8 cellular contexts compared by ENCODE assay signal in genomic region chr1:51433269-51433971, GRCh38.
DNase-seq lines count a peak whose midpoint lies in the region; ATAC-seq, FAIRE-seq and TF ChIP-seq lines count a peak whose summit lies in the region.

No MANE protein-coding gene starts in this region.

- H3K27me3 Mint-ChIP-seq in central memory CD8-positive, alpha-beta T cell: no peaks in the 10 kb centered on the region
- H3K27me3 Mint-ChIP-seq in naive thymus-derived CD4-positive, alpha-beta T cell: no peaks in the 10 kb centered on the region

- TF ChIP-seq CTCF in DOHH2 (IDR thresholded peaks at IDR 0.05; ENCODE audit: low read depth, low read length, poor library complexity, severe bottlenecking): no peak

- H3K9me3 ChIP-seq in DOHH2 (ENCODE audit: control insufficient read depth, insufficient read depth, low read length) (no peaks in the 10 kb centered on the region), KOPT-K1 (ENCODE audit: insufficient read depth, low read length, poor library complexity, severe bottlenecking) (no peaks in the 10 kb centered on the region)
- H3K9me3 ChIP-seq in naive thymus-derived CD4-positive, alpha-beta T cell (ENCODE audit: control insufficient read depth in 2 of 3, low read length in 3 of 3): no peaks in the 10 kb centered on the region

- peaks cover 33% of the 10 kb centered on the region for H3K4me1 Mint-ChIP-seq in central memory CD8-positive, alpha-beta T cell
- peaks cover 23 to 50% (median 28%) of the 10 kb centered on the region in 7 donors for H3K4me1 Mint-ChIP-seq in naive thymus-derived CD4-positive, alpha-beta T cell

- H3K36me3 ChIP-seq in DOHH2 (ENCODE audit: control insufficient read depth, low read length) (peaks cover 63% of the 10 kb centered on the region), KOPT-K1 (ENCODE audit: insufficient read depth, low read length) (peaks cover 1% of the 10 kb centered on the region; the same call in 1 of the 2 replicates)
- peaks cover 0 to 5% (median 0%) of the 10 kb centered on the region in 3 experiments for H3K36me3 ChIP-seq in naive thymus-derived CD4-positive, alpha-beta T cell (ENCODE audit: control insufficient read depth in 2 of 3, insufficient read depth in 3 of 3, low read length in 3 of 3)

- intact Hi-C loops in naive thymus-derived CD4-positive, alpha-beta T cell (cut with micrococcal nuclease): loop anchor here in 1 of 2 donors (10.0 kb wide), 1 partner anchor 331 kb away; no protein-coding TSS in a partner anchor

- H3F3A ChIP-seq in DOHH2 (ENCODE audit: control insufficient read depth, insufficient read depth): no peaks in the 10 kb centered on the region

- peaks cover 55% of the 10 kb centered on the region for H3K4me1 ChIP-seq in DOHH2 (ENCODE audit: control insufficient read depth, low read length)
- peaks cover 20 to 23% of the 10 kb centered on the region in 2 donors for H3K4me1 ChIP-seq in naive thymus-derived CD4-positive, alpha-beta T cell (ENCODE audit: control insufficient read depth in 2 of 2, insufficient read depth in 2 of 2, low read length in 2 of 2)

- CTCF ChIA-PET in naive thymus-derived CD4-positive, alpha-beta T cell (lab: Charles Lee): interaction anchor here (1.2 kb wide), 1 partner anchor 102 kb away, joined by 3 read pairs; no protein-coding TSS in a partner anchor

- ATAC-seq in central memory CD8-positive, alpha-beta T cell (replicated peaks; ENCODE audit: extremely low read depth, poor library complexity, severe bottlenecking): no peak
- ATAC-seq in naive thymus-derived CD4-positive, alpha-beta T cell: no peak
- ATAC-seq in HG02610 (IDR thresholded peaks at IDR 0.05; ENCODE audit: unreplicated experiment): no peak

- no peaks in the 10 kb centered on the region for H3K9me3 Mint-ChIP-seq in central memory CD8-positive, alpha-beta T cell
- H3K9me3 Mint-ChIP-seq in naive thymus-derived CD4-positive, alpha-beta T cell: peaks cover 0 to 5% (median 0%) of the 10 kb centered on the region in 11 donors

- H3K4me3 Mint-ChIP-seq in central memory CD8-positive, alpha-beta T cell: peak overlapping the region; percentile 31
- H3K4me3 Mint-ChIP-seq in naive thymus-derived CD4-positive, alpha-beta T cell: peak overlapping the region in 5 of 10 donors; percentile 34 to 58 (median 55)

- peak overlapping the region; percentile 64 for H3K4me2 ChIP-seq in DOHH2 (ENCODE audit: low read length)

- no peaks in the 10 kb centered on the region for H3K79me2 ChIP-seq in DOHH2 (ENCODE audit: control insufficient read depth, low read length)

- peak overlapping the region; percentile 47 for H3K27ac Mint-ChIP-seq in central memory CD8-positive, alpha-beta T cell (ENCODE audit: low read depth)
- peak overlapping the region; percentile 7 to 75 (median 29) for H3K27ac Mint-ChIP-seq in naive thymus-derived CD4-positive, alpha-beta T cell

- no peaks in the 10 kb centered on the region for H3K9me2 ChIP-seq in DOHH2 (replicated peaks; ENCODE audit: control insufficient read depth, low read length)

- H3K27ac ChIP-seq in DOHH2 (ENCODE audit: low read depth, low read length): peak overlapping the region; percentile 39
- H3K27ac ChIP-seq in KOPT-K1 (ENCODE audit: low read depth, low read length, poor library complexity, severe bottlenecking): peak overlapping the region; percentile 49
- H3K27ac ChIP-seq in naive thymus-derived CD4-positive, alpha-beta T cell (ENCODE audit: low read depth, low read length): no peak overlapping the region

- H3K27me3 ChIP-seq in DOHH2 (ENCODE audit: control insufficient read depth, low read length): no peaks in the 10 kb centered on the region
- no peaks in the 10 kb centered on the region for H3K27me3 ChIP-seq in naive thymus-derived CD4-positive, alpha-beta T cell (ENCODE audit: control insufficient read depth in 2 of 2, insufficient read depth in 2 of 2, low read length in 2 of 2)

- H4K20me1 ChIP-seq in DOHH2 (ENCODE audit: control insufficient read depth, insufficient read depth, low read depth, low read length): no peaks in the 10 kb centered on the region

- no peak for DNase-seq in central memory CD8-positive, alpha-beta T cell (ENCODE audit: low spot score in 2 of 2)
- DNase-seq in naive thymus-derived CD4-positive, alpha-beta T cell: no peak
- DNase-seq in NCI-H748 (lab: John Stamatoyannopoulos, UW; ENCODE audit: unreplicated experiment) (no peak), frontal cortex (ENCODE audit: low spot score in 2 of 2) (no peak), HPDE6-E6E7 (ENCODE audit: extremely low spot score) (no peak)

- POLR2A ChIA-PET in naive thymus-derived CD4-positive, alpha-beta T cell (lab: Charles Lee): interaction anchor here (1.4 kb wide), 1 partner anchor 12 kb away, joined by 3 read pairs; no protein-coding TSS in a partner anchor

- no peak for FAIRE-seq in frontal cortex (lab: Jason Lieb, UNC)

- H3K4me3 ChIP-seq in DOHH2 (ENCODE audit: low read length): peak overlapping the region; percentile 39
- H3K4me3 ChIP-seq in naive thymus-derived CD4-positive, alpha-beta T cell (ENCODE audit: low read length): no peak overlapping the region

- peaks cover 28% of the 10 kb centered on the region for H3K36me3 Mint-ChIP-seq in central memory CD8-positive, alpha-beta T cell (ENCODE audit: insufficient read depth)
- peaks cover 11 to 44% (median 35%) of the 10 kb centered on the region in 5 donors for H3K36me3 Mint-ChIP-seq in naive thymus-derived CD4-positive, alpha-beta T cell
